ENCODE assay signal across 8 cellular contexts in genomic region chr4:2842667-2843022, GRCh38.
DNase-seq lines count a peak whose midpoint lies in the region; ATAC-seq and TF ChIP-seq lines count a peak whose summit lies in the region.

No MANE protein-coding gene starts in this region.

- H4K20me1 ChIP-seq in OCI-LY1 (ENCODE audit: insufficient read depth, low read length) = no peaks in the 10 kb centered on the region

- no peaks in the 10 kb centered on the region; the same call in 1 of the 2 replicates for H3K9me3 ChIP-seq in OCI-LY1 (ENCODE audit: low read length)
- no peaks in the 10 kb centered on the region for H3K9me3 ChIP-seq in parathyroid adenoma (ENCODE audit: control insufficient read depth, low read length)

- H3K9ac ChIP-seq in OCI-LY1 (ENCODE audit: low read length) (peak overlapping the region; percentile 75), parathyroid adenoma (no peak overlapping the region)

- H3K4me2 ChIP-seq in OCI-LY1 (ENCODE audit: low read length) (peak overlapping the region; percentile 71), parathyroid adenoma (ENCODE audit: low read length) (peak overlapping the region; percentile 93)

- no peaks in the 10 kb centered on the region for H3K9me2 ChIP-seq in OCI-LY1 (ENCODE audit: low read depth, low read length)

- no peak overlapping the region for H3K27ac ChIP-seq in OCI-LY1 (ENCODE audit: low read depth, low read length, poor library complexity, severe bottlenecking)
- peak overlapping the region; percentile 77 for H3K27ac ChIP-seq in parathyroid adenoma

- no peak overlapping the region for H2AFZ ChIP-seq in OCI-LY1 (ENCODE audit: low read length)
- H2AFZ ChIP-seq in parathyroid adenoma = peak overlapping the region; percentile 90

- peaks cover 25% of the 10 kb centered on the region for H3K4me1 ChIP-seq in OCI-LY1 (ENCODE audit: insufficient read depth, low read length, severe bottlenecking)
- no peaks in the 10 kb centered on the region for H3K4me1 ChIP-seq in parathyroid adenoma

- TF ChIP-seq CTCF in OCI-LY1 (IDR thresholded peaks at IDR 0.05; ENCODE audit: low read length) (no peak), epithelial cell of esophagus (IDR thresholded peaks at IDR 0.05; ENCODE audit: insufficient read depth, low read depth, low read length, missing control alignments) (no peak), parathyroid adenoma (IDR thresholded peaks at IDR 0.05) (no peak)

- DNase-seq in EH (ENCODE audit: low read depth) (peak; percentile 33), epithelial cell of esophagus (ENCODE audit: low read depth) (no peak), erythroblast (lab: John Stamatoyannopoulos, UW) (no peak)

- ATAC-seq in GM19397 (IDR thresholded peaks at IDR 0.05; ENCODE audit: unreplicated experiment) (no peak), GM18868 (IDR thresholded peaks at IDR 0.05; ENCODE audit: unreplicated experiment) (no peak), HG02840 (IDR thresholded peaks at IDR 0.05; ENCODE audit: low FRiP score, unreplicated experiment) (no peak)

- no peaks in the 10 kb centered on the region for H3K79me2 ChIP-seq in OCI-LY1 (ENCODE audit: insufficient read depth, low read length)
- peaks cover 17% of the 10 kb centered on the region for H3K79me2 ChIP-seq in parathyroid adenoma

- no peaks in the 10 kb centered on the region for H3F3A ChIP-seq in OCI-LY1 (ENCODE audit: insufficient read depth, low read length)

- H3K27me3 ChIP-seq in OCI-LY1 (ENCODE audit: insufficient read depth, low read length) (no peaks in the 10 kb centered on the region), parathyroid adenoma (ENCODE audit: control insufficient read depth, insufficient read depth, low read length) (no peaks in the 10 kb centered on the region)

- peak overlapping the region; percentile 74 for H3K4me3 ChIP-seq in OCI-LY1 (ENCODE audit: low read depth, low read length, poor library complexity, severe bottlenecking)
- H3K4me3 ChIP-seq in epithelial cell of esophagus (ENCODE audit: low read length) = peak overlapping the region; percentile 58
- peak overlapping the region; percentile 83 for H3K4me3 ChIP-seq in parathyroid adenoma (ENCODE audit: low read depth, low read length)

- no peak for TF ChIP-seq POLR2A in erythroblast (IDR thresholded peaks at IDR 0.05; ENCODE audit: low read length)

- H3K36me3 ChIP-seq in OCI-LY1 (ENCODE audit: insufficient read depth, low read length) = no peaks in the 10 kb centered on the region
- no peaks in the 10 kb centered on the region for H3K36me3 ChIP-seq in parathyroid adenoma (ENCODE audit: control insufficient read depth, insufficient read depth, low read length)
